Comparison of ENCODE assay signal across 8 cellular contexts in the genomic region with DNA sequence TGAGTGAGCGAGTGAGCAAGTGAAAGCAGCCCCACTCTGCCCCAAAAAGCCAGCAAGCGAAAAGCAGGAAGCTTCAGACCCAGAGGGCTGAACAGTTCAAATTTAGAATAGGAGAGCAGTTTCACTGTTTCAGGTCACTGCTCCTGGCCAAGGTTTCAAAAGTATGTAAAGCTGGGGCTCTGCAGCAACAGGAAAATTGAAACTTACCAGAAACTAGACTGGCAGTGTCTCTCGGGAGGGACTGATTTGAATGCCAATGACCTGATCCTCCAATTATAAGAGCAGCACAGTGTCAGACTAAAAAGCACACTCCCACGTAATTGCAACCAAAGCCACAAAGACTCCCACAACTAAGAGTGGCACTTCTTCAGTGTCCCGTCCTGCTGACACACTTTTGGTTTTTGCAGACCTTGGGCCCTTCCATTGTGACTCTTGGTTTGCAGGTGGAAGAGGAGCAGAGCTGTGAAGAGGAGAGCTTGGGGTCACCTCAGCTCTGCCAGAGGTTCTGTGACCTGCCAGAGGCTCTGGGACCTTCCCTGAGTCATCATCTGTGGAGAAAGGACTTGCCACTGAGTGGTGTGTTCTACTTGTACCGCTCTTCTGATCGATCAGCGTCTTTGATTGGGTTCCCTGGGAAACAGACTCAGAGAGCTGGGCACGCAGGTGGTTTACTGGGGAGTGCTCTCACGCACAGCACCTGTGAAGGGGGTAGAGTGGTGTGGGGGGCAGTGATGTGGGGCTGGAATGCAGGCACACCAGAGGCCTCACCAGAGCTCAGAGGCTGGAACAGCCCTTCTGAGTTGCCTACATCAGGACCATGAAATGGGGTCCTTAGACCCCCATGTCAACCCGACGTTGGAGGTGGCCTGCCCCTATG.
DNase-seq lines count a peak whose midpoint lies in the region; ATAC-seq, FAIRE-seq and TF ChIP-seq lines count a peak whose summit lies in the region.

No MANE protein-coding gene starts in this region.

- H2AFZ ChIP-seq in parathyroid adenoma: peak overlapping the region; percentile 17

- FAIRE-seq in H54 (lab: Jason Lieb, UNC): no peak

- no peaks in the 10 kb centered on the region for H3K36me3 ChIP-seq in parathyroid adenoma (ENCODE audit: control insufficient read depth, insufficient read depth, low read length)
- no peaks in the 10 kb centered on the region for H3K36me3 ChIP-seq in HAP-1 (replicated peaks)
- no peaks in the 10 kb centered on the region for H3K36me3 ChIP-seq in WERI-Rb-1

- H3K4me1 Mint-ChIP-seq in activated T-cell treated with anti-CD3 and anti-CD28 coated beads, Interleukin-2, amount 50 U/mL, for 24 hours (ENCODE audit: low read depth): peaks cover 1% of the 10 kb centered on the region

- TF ChIP-seq CTCF in parathyroid adenoma (IDR thresholded peaks at IDR 0.05) (no peak), WERI-Rb-1 (IDR thresholded peaks at IDR 0.05; ENCODE audit: low read depth, low read length) (no peak)

- H3K27ac Mint-ChIP-seq in activated T-cell treated with anti-CD3 and anti-CD28 coated beads, Interleukin-2, amount 50 U/mL, for 24 hours: no peak overlapping the region

- H3K9me3 ChIP-seq in parathyroid adenoma (ENCODE audit: control insufficient read depth, low read length): no peaks in the 10 kb centered on the region
- no peaks in the 10 kb centered on the region for H3K9me3 ChIP-seq in HAP-1
- H3K9me3 ChIP-seq in WERI-Rb-1 (ENCODE audit: severe bottlenecking): peaks cover 8% of the 10 kb centered on the region

- no peak overlapping the region for H3K4me2 ChIP-seq in parathyroid adenoma (ENCODE audit: low read length)

- H3K27me3 ChIP-seq in parathyroid adenoma (ENCODE audit: control insufficient read depth, insufficient read depth, low read length) (no peaks in the 10 kb centered on the region), HAP-1 (ENCODE audit: low read depth) (0 out of 2 replicates have a peak, but pooled peaks cover 3% of the 10 kb centered on the region), WERI-Rb-1 (ENCODE audit: insufficient read depth, low read depth, severe bottlenecking) (no peaks in the 10 kb centered on the region)

- DNase-seq in activated T-cell treated with anti-CD3 and anti-CD28 coated beads for 48 hours (ENCODE audit: low read depth): peak; percentile 18
- DNase-seq in activated T-cell treated with anti-CD3 and anti-CD28 coated beads, Interleukin-2, amount 50 U/mL, for 24 hours: no peak
- DNase-seq in NOMO-1 (lab: John Stamatoyannopoulos, UW; ENCODE audit: unreplicated experiment in 2 of 2): peak; percentile 39 to 58
- DNase-seq in HAP-1 (ENCODE audit: low spot score in 2 of 2): no peak
- no peak for DNase-seq in WERI-Rb-1
- DNase-seq in H54 (ENCODE audit: insufficient read length, low spot score): no peak

- peaks cover 4% of the 10 kb centered on the region for H3K9me3 Mint-ChIP-seq in activated T-cell treated with anti-CD3 and anti-CD28 coated beads, Interleukin-2, amount 50 U/mL, for 24 hours

- H3K27me3 Mint-ChIP-seq in activated T-cell treated with anti-CD3 and anti-CD28 coated beads, Interleukin-2, amount 50 U/mL, for 24 hours: peaks cover 7% of the 10 kb centered on the region

- no peak overlapping the region for H3K27ac ChIP-seq in parathyroid adenoma
- H3K27ac ChIP-seq in WERI-Rb-1: no peak overlapping the region

- no peak overlapping the region for H3K4me3 Mint-ChIP-seq in activated T-cell treated with anti-CD3 and anti-CD28 coated beads, Interleukin-2, amount 50 U/mL, for 24 hours

- TF ChIP-seq POLR2A in H54 (IDR thresholded peaks at IDR 0.05; ENCODE audit: low read depth, low read length): no peak

- H3K4me1 ChIP-seq in parathyroid adenoma (peaks cover under 1% of the 10 kb centered on the region), HAP-1 (no peaks in the 10 kb centered on the region)

- no peak overlapping the region for H3K9ac ChIP-seq in parathyroid adenoma

- no peaks in the 10 kb centered on the region for H3K79me2 ChIP-seq in parathyroid adenoma

- ATAC-seq in HG02840 (IDR thresholded peaks at IDR 0.05; ENCODE audit: low FRiP score, unreplicated experiment): peak; percentile 77

- in situ Hi-C loops in HAP-1 (cut with MboI; ENCODE audit: low sequenced_read_pairs): loop anchor here (25.0 kb wide), 1 partner anchor 442 kb away; no protein-coding TSS in a partner anchor

- no peaks in the 10 kb centered on the region for H3K36me3 Mint-ChIP-seq in activated T-cell treated with anti-CD3 and anti-CD28 coated beads, Interleukin-2, amount 50 U/mL, for 24 hours (ENCODE audit: low read depth)

- H3K4me3 ChIP-seq in parathyroid adenoma (ENCODE audit: low read depth, low read length) (no peak overlapping the region), HAP-1 (no peak overlapping the region), WERI-Rb-1 (ENCODE audit: low read depth, low read length) (no peak overlapping the region)

Comparison
In these comparisons a context has a peak if more than half of its experiments do, and no peak if none do; other contexts are left out.
1. DNase-seq: peak in activated T-cell treated with anti-CD3 and anti-CD28 coated beads for 48 hours (single experiment) and NOMO-1 (2 of 2); none in activated T-cell treated with anti-CD3 and anti-CD28 coated beads, Interleukin-2, amount 50 U/mL, for 24 hours (single experiment), HAP-1 (0 of 2), WERI-Rb-1 (single experiment) and H54 (single experiment).